Comparison of ENCODE assay signal across 8 cellular contexts in the genomic region with DNA sequence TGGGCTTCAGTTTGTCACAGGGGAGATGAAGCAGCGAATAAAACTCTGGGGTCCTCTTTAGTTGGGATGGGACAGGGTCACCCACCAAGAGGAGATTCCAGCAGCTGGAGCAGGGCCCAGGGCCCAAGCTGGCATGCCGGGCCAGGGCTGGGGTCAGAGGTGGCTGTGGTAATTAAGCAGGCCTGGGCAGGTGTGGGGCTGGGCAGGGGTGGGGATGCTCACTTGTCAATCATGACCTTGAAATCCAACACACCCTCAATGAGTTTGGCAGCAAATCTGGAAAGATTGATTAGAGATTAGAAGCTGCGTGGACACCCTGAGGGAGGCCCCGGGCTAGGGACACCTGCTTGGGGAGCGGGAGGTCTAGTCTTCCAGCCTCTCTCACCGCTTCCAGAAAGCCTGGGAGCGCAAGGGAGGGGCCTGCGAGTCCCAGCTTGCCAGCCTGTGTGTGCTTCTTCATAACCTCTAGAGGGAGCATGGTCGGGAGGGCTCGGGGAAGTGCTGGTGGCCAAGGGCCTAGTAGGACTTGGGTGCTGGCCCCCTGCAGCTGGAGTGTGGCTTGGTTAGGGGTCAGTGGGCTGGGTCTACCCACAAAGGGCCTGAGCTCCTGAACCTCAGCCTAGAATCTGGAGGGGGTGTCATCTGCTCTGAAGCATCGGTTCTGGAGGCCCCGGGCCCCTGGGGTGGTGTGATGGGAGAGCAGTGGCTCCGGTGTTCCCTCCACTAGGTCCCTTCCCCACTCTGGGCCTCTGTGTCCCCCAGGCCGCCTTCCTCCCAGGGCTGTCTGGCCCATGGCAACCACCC. TPM values are rescaled to one million over a fixed set of nuclear protein-coding genes. Genes with fewer than 3 reads are reported as not detected.
DNase-seq lines count a peak whose midpoint lies in the region; ATAC-seq and TF ChIP-seq lines count a peak whose summit lies in the region.

No MANE protein-coding gene starts in this region.

- in situ Hi-C loops in ACHN (cut with HindIII; ENCODE audit: low pct_ligation_motif_present, low pct_unique_long_range_greater_than_20kb, low sequenced_read_pairs): no loop called here

- H3K27me3 ChIP-seq in suprapubic skin: no peaks in the 10 kb centered on the region

- peaks cover 20% of the 10 kb centered on the region for H3K4me1 ChIP-seq in suprapubic skin

- H3K4me3 ChIP-seq in suprapubic skin: no peak overlapping the region

- TF ChIP-seq EP300 in suprapubic skin (IDR thresholded peaks at IDR 0.05): no peak

- no peak overlapping the region for H3K27ac ChIP-seq in suprapubic skin

- peaks cover 18% of the 10 kb centered on the region for H3K36me3 ChIP-seq in suprapubic skin

- 46% methylated on average over 11 of the region's 14 CpGs for WGBS in suprapubic skin

- TF ChIP-seq POLR2A in suprapubic skin (IDR thresholded peaks at IDR 0.05): no peak

- H3K9me3 ChIP-seq in suprapubic skin: no peaks in the 10 kb centered on the region

- no peak for ATAC-seq in GM18520 (IDR thresholded peaks at IDR 0.05; ENCODE audit: unreplicated experiment)

- DNase-seq in ACHN: peak; percentile 72
- DNase-seq in GM10266 (ENCODE audit: extremely low spot score): peak; percentile 60
- DNase-seq in NCI-H345 treated with DMSO at 0.1 percent for 48 hours (lab: John Stamatoyannopoulos, UW; ENCODE audit: unreplicated experiment): peak; percentile 40
- peak; percentile 44 for DNase-seq in amniotic epithelial cell (ENCODE audit: low read depth)
- DNase-seq in iPS-NIHi11 (ENCODE audit: low spot score): peak; percentile 88
- DNase-seq in suprapubic skin (ENCODE audit: low spot score in 2 of 2): peak in 1 of 2 donors; percentile 77
- no peak for DNase-seq in NCI-H187 (lab: John Stamatoyannopoulos, UW)

- TF ChIP-seq CTCF in GM10266 (IDR thresholded peaks at IDR 0.05; ENCODE audit: control insufficient read depth, insufficient read depth, low read depth, missing control alignments) (peak; percentile 60), suprapubic skin (IDR thresholded peaks at IDR 0.05) (peak; percentile 2 to 71)

RNA-seq across cellular contexts. Expression of gene CRAT, which starts 7.6 kb away (rescaled TPM):
- total RNA-seq in suprapubic skin: 100 to 1,000 TPM in 1 of 4 donors, 10 to 100 TPM in 3; 27.4 to 156 (median 42.8) TPM

RNA-seq across cellular contexts. Expression of gene PTPA, which starts 8.2 kb away (rescaled TPM):
- 100 to 1,000 TPM in 1 of 4 donors, 10 to 100 TPM in 3; 59.1 to 108 (median 83.8) TPM for total RNA-seq in suprapubic skin

RNA-seq across cellular contexts. Expression of gene DOLPP1, which starts 22.1 kb away (rescaled TPM):
- total RNA-seq in suprapubic skin: 10 to 100 TPM in 1 of 4 donors, 1 to 10 TPM in 3; 7.8 to 11.1 (median 9.8) TPM

Comparison
In these comparisons a context has a peak if more than half of its experiments do, and no peak if none do; other contexts are left out.
1. DNase-seq: peak in ACHN (single experiment), GM10266 (single experiment), NCI-H345 treated with DMSO at 0.1 percent for 48 hours (single experiment), amniotic epithelial cell (single experiment) and iPS-NIHi11 (single experiment); none in NCI-H187 (0 of 2).